ENCODE assay signal across 1 cellular context in genomic region chr1:16018749-16019515, GRCh38.
TF ChIP-seq lines count a peak whose summit lies in the region.

No MANE protein-coding gene starts in this region.

TF ChIP-seq in H1, 55 proteins besides CTCF, POLR2A, EP300 and RAD21:
- TF ChIP-seq KDM4A (IDR thresholded peaks at IDR 0.05; ENCODE audit: low read depth, low read length, severe bottlenecking) (no peak), SP1 (IDR thresholded peaks at IDR 0.05; ENCODE audit: low read depth, low read length) (no peak), CEBPB (IDR thresholded peaks at IDR 0.05; ENCODE audit: low read depth, low read length) (peak; percentile 43; the same call in 1 of the 2 replicates), BRCA1 (IDR thresholded peaks at IDR 0.05; ENCODE audit: low read depth, low read length) (no peak)
- TF ChIP-seq, protein P1, sequence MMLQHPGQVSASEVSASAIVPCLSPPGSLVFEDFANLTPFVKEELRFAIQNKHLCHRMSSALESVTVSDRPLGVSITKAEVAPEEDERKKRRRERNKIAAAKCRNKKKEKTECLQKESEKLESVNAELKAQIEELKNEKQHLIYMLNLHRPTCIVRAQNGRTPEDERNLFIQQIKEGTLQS (IDR thresholded peaks at IDR 0.05; ENCODE audit: insufficient read depth, low read depth, low read length) = no peak
